4 cellular contexts compared by ENCODE assay signal in genomic region chr1:117718596-117718995, GRCh38.
DNase-seq lines count a peak whose midpoint lies in the region; ATAC-seq, FAIRE-seq and TF ChIP-seq lines count a peak whose summit lies in the region.
"Not testable (repeated sequence)": the region's sequence is repeated elsewhere in the genome, so short reads cannot be mapped to it uniquely, and the experiment has no call there.

No MANE protein-coding gene starts in this region.

- not testable (repeated sequence) for TF ChIP-seq POLR2A in K562 (conservative IDR thresholded peaks at IDR 0.05)

- not testable (repeated sequence) for H3K4me3 ChIP-seq in CD4-positive, alpha-beta memory T cell (ENCODE audit: low read length in 2 of 2); HEK293 (ENCODE audit: low read depth, low read length); K562

- not testable (repeated sequence) for BruUV-seq in K562 (replicated peaks; lab: Mats Ljungman, UMichigan)

- H3K27ac ChIP-seq in CD4-positive, alpha-beta T cell (ENCODE audit: low read depth, low read length); CD4-positive, alpha-beta memory T cell (ENCODE audit: low read depth, low read length); HEK293 (ENCODE audit: extremely low read depth, low read depth, low read length); K562 (ENCODE audit: extremely low read depth, low read depth, low read length): not testable (repeated sequence)

- in situ Hi-C loops in K562 (cut with MboI): not testable (repeated sequence)

- WGBS in K562 (ENCODE audit: insufficient coverage, low coverage, missing lambda C conversion rate): 10% methylated on average over 2 of the region's 2 CpGs

- not testable (repeated sequence) for H4K20me1 ChIP-seq in K562 (replicated peaks; ENCODE audit: control insufficient read depth, insufficient read depth, low read length)

- H3K4me3 Mint-ChIP-seq in CD4-positive, alpha-beta T cell: not testable (repeated sequence)
- peak overlapping the region in 1 of 8 donors; percentile 49 for H3K4me3 Mint-ChIP-seq in CD4-positive, alpha-beta memory T cell

- not testable (repeated sequence) for H3K9me3 Mint-ChIP-seq in CD4-positive, alpha-beta T cell
- peaks cover 3 to 41% (median 29%) of the 10 kb centered on the region in 8 donors for H3K9me3 Mint-ChIP-seq in CD4-positive, alpha-beta memory T cell

- not testable (repeated sequence) for H2AFZ ChIP-seq in K562 (ENCODE audit: low read depth, low read length)

- not testable (repeated sequence) for H3K9me1 ChIP-seq in K562 (ENCODE audit: control insufficient read depth, insufficient read depth, low read length)

- H3K27ac Mint-ChIP-seq in CD4-positive, alpha-beta T cell: not testable (repeated sequence)
- H3K27ac Mint-ChIP-seq in CD4-positive, alpha-beta memory T cell: peak overlapping the region in 4 of 7 donors; percentile 33 to 61 (median 56)

- POLR2A ChIA-PET in CD4-positive, alpha-beta T cell (lab: Charles Lee); CD4-positive, alpha-beta memory T cell (lab: Charles Lee; ENCODE audit: partially characterized antibody); HEK293 (lab: Yijun Ruan, JAX); K562 (lab: Yijun Ruan, JAX): not testable (repeated sequence)

- not testable (repeated sequence) for TF ChIP-seq RAD21 in K562 (CRISPR knock-in tag; conservative IDR thresholded peaks at IDR 0.05 in 1 of 2, IDR thresholded peaks at IDR 0.05 in 1 of 2)

- ATAC-seq in CD4-positive, alpha-beta T cell (ENCODE audit: poor library complexity): peak; percentile 21
- ATAC-seq in K562: not testable (repeated sequence)

- FAIRE-seq in K562 (lab: Jason Lieb, UNC): not testable (repeated sequence)

- not testable (repeated sequence) for H3K4me2 ChIP-seq in K562 (ENCODE audit: insufficient read depth, low read length)

- CTCF ChIA-PET in CD4-positive, alpha-beta T cell (lab: Charles Lee); CD4-positive, alpha-beta memory T cell (lab: Charles Lee; ENCODE audit: partially characterized antibody); K562 (lab: Yijun Ruan, JAX; ENCODE audit: low intra/inter-chr PET ratio): not testable (repeated sequence)
- CTCF ChIA-PET in HEK293 (lab: Yijun Ruan, JAX): interaction anchor here (0.7 kb wide), 1 partner anchor 13 kb away, joined by 3 read pairs; no protein-coding TSS in a partner anchor

- TF ChIP-seq CTCF in CD4-positive, alpha-beta T cell (IDR thresholded peaks at IDR 0.05); HEK293 (tag by site-specific recombination; IDR thresholded peaks at IDR 0.05); K562 (IDR thresholded peaks at IDR 0.05 in 2 of 3, conservative IDR thresholded peaks at IDR 0.05 in 1 of 3; ENCODE audit: insufficient read depth in 2 of 3, low read depth in 1 of 3, low read length in 3 of 3): not testable (repeated sequence)

- not testable (repeated sequence) for H3K9ac ChIP-seq in K562 (ENCODE audit: insufficient read depth in 1 of 2, low read depth in 2 of 2, low read length in 2 of 2)

- intact Hi-C loops in CD4-positive, alpha-beta T cell (cut with DNase I, micrococcal nuclease); CD4-positive, alpha-beta memory T cell (cut with micrococcal nuclease); K562 (cut with micrococcal nuclease): not testable (repeated sequence)

- not testable (repeated sequence) for TF ChIP-seq EP300 in K562 (IDR thresholded peaks at IDR 0.05; ENCODE audit: low read length)

- not testable (repeated sequence) for H3K36me3 Mint-ChIP-seq in CD4-positive, alpha-beta T cell (ENCODE audit: low read depth); CD4-positive, alpha-beta memory T cell

- H3K4me1 Mint-ChIP-seq in CD4-positive, alpha-beta T cell (ENCODE audit: low read depth): peaks cover 15% of the 10 kb centered on the region
- peaks cover 10 to 16% (median 12%) of the 10 kb centered on the region in 4 donors for H3K4me1 Mint-ChIP-seq in CD4-positive, alpha-beta memory T cell

- H3K36me3 ChIP-seq in CD4-positive, alpha-beta memory T cell (ENCODE audit: insufficient read depth, low read length); HEK293 (ENCODE audit: control insufficient read depth in 2 of 2, insufficient read depth in 1 of 2, low read length in 2 of 2); K562 (ENCODE audit: control insufficient read depth, insufficient read depth, low read length): not testable (repeated sequence)

- H3K27me3 ChIP-seq in CD4-positive, alpha-beta T cell (ENCODE audit: control insufficient read depth, insufficient read depth, low read length); CD4-positive, alpha-beta memory T cell (ENCODE audit: insufficient read depth, low read length); K562 (ENCODE audit: control insufficient read depth in 2 of 2, insufficient read depth in 2 of 2, low read length in 2 of 2): not testable (repeated sequence)

- peaks cover 12% of the 10 kb centered on the region for H3K4me1 ChIP-seq in CD4-positive, alpha-beta memory T cell (ENCODE audit: insufficient read depth, low read length)
- not testable (repeated sequence) for H3K4me1 ChIP-seq in HEK293 (ENCODE audit: control insufficient read depth, insufficient read depth, low read length); K562 (replicated peaks in 1 of 2; ENCODE audit: control insufficient read depth in 2 of 2, insufficient read depth in 2 of 2, low read length in 2 of 2)

- H3K9me3 ChIP-seq in CD4-positive, alpha-beta T cell (ENCODE audit: control insufficient read depth, low read length); CD4-positive, alpha-beta memory T cell (ENCODE audit: control insufficient read depth in 1 of 2, low read length in 2 of 2); HEK293 (ENCODE audit: control insufficient read depth, insufficient read depth, low read depth, low read length); K562 (replicated peaks; ENCODE audit: control insufficient read depth, insufficient read depth, low read depth, low read length): not testable (repeated sequence)

- DNase-seq in CD4-positive, alpha-beta T cell; CD4-positive, alpha-beta memory T cell; K562 (ENCODE audit: extremely low read depth in 1 of 4, low spot score in 3 of 4): not testable (repeated sequence)

- peaks cover 15% of the 10 kb centered on the region for H3K27me3 Mint-ChIP-seq in CD4-positive, alpha-beta T cell
- H3K27me3 Mint-ChIP-seq in CD4-positive, alpha-beta memory T cell: not testable (repeated sequence)

- not testable (repeated sequence) for H3K79me2 ChIP-seq in K562 (ENCODE audit: control insufficient read depth, insufficient read depth, low read length)

TF ChIP-seq in HEK293, 187 proteins besides CTCF, POLR2A, EP300 and RAD21:
- peak; percentile 78 for TF ChIP-seq ZNF146 (tag by site-specific recombination; IDR thresholded peaks at IDR 0.05)

TF ChIP-seq in K562, 482 proteins besides CTCF, POLR2A, EP300 and RAD21:
- TF ChIP-seq ZNF146 (CRISPR knock-in tag; IDR thresholded peaks at IDR 0.05; ENCODE audit: unreplicated experiment) (peak; percentile 56), NFIC (IDR thresholded peaks at IDR 0.05) (peak; percentile 56)
